ENCODE assay signal across 8 cellular contexts in the genomic region with DNA sequence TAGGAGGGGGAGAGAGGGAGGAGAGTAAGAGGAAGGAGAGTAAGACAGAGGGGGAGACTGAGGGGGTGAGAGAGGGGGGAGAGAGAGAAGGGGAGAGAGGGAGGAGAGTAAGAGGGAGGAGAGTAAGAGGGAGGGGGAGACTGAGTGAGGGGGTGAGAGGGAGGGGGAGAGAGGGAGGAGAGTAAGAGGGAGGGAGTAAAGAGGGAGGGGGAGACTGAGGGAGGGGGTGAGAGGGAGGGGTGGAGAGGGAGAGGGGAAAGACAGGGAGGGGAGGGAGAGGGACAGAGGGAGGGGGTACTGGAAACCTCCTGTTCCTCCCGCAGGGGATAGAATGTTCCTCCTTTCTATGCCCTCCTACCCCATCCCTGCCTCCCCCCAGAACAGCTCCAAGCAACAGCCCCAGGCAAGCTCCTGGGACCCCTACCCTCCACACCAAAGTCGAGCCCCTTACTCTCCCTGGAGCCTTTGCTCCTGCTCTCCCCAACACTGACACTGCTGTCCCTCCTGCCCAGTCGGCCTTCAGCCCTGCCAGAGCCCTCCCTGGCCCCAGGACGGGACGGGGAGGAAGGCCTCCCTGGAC. TPM values are rescaled to one million over a fixed set of nuclear protein-coding genes. Genes with fewer than 3 reads are reported as not detected.
DNase-seq lines count a peak whose midpoint lies in the region; ATAC-seq, FAIRE-seq and TF ChIP-seq lines count a peak whose summit lies in the region.
"Not testable (repeated sequence)": the region's sequence is repeated elsewhere in the genome, so short reads cannot be mapped to it uniquely, and the experiment has no call there.

No MANE protein-coding gene starts in this region.

- BruUV-seq in Caco-2 (replicated peaks; lab: Mats Ljungman, UMichigan); HepG2 (replicated peaks; lab: Mats Ljungman, UMichigan): not testable (repeated sequence)

- TF ChIP-seq POLR2A in HepG2 (IDR thresholded peaks at IDR 0.05; ENCODE audit: insufficient read depth in 1 of 2, low read depth in 2 of 2, low read length in 2 of 2); prostate gland (IDR thresholded peaks at IDR 0.05); thyroid gland (IDR thresholded peaks at IDR 0.05): not testable (repeated sequence)

- not testable (repeated sequence) for DNase-seq in Caco-2
- DNase-seq in cardiac fibroblast (ENCODE audit: low read depth in 2 of 2) (peak; percentile 16 to 75), foreskin fibroblast (peak; percentile 32 to 34), HepG2 (ENCODE audit: low spot score) (peak; percentile 5), prostate gland (ENCODE audit: low spot score) (peak; percentile 5), thyroid gland (peak; percentile 9 to 64)

- peak; percentile 2; the same call in 1 of the 3 replicates for ATAC-seq in HepG2

- H3K36me3 ChIP-seq in Caco-2 (ENCODE audit: control insufficient read depth, insufficient read depth, low read length); HUES64 (ENCODE audit: insufficient read depth, low read length); HepG2 (replicated peaks in 1 of 2; ENCODE audit: control insufficient read depth in 1 of 2, insufficient read depth in 2 of 2, low read length in 2 of 2); prostate gland; thyroid gland: not testable (repeated sequence)

- not testable (repeated sequence) for H4K20me1 ChIP-seq in HepG2 (ENCODE audit: insufficient read depth, low read length)

- not testable (repeated sequence) for H3K9me3 ChIP-seq in Caco-2; HUES64 (ENCODE audit: insufficient read depth, low read depth, low read length); HepG2 (ENCODE audit: low read length); prostate gland; thyroid gland

- H3K27me3 ChIP-seq in Caco-2 (replicated peaks; ENCODE audit: control insufficient read depth, insufficient read depth, low read length); HUES64 (ENCODE audit: insufficient read depth, low read length); HepG2 (ENCODE audit: control insufficient read depth in 1 of 2, insufficient read depth in 2 of 2, low read length in 2 of 2); prostate gland (replicated peaks; ENCODE audit: insufficient read depth); thyroid gland: not testable (repeated sequence)

- H3K27ac Mint-ChIP-seq in Caco-2 (ENCODE audit: unreplicated experiment): not testable (repeated sequence)

- not testable (repeated sequence) for H2AFZ ChIP-seq in HepG2 (ENCODE audit: low read length)

- H3K9me3 Mint-ChIP-seq in Caco-2 (ENCODE audit: unreplicated experiment): not testable (repeated sequence)

- H3K9ac ChIP-seq in HUES64 (ENCODE audit: low read depth, low read length); HepG2 (ENCODE audit: insufficient read depth, low read depth, low read length): not testable (repeated sequence)

- intact Hi-C loops in Caco-2 (cut with micrococcal nuclease; ENCODE audit: unreplicated experiment); HepG2 (cut with micrococcal nuclease; ENCODE audit: unreplicated experiment); prostate gland (cut with DNase I); thyroid gland (cut with DNase I): not testable (repeated sequence)

- not testable (repeated sequence) for TF ChIP-seq RAD21 in HepG2 (CRISPR knock-in tag; IDR thresholded peaks at IDR 0.05)

- not testable (repeated sequence) for H3K27me3 Mint-ChIP-seq in Caco-2 (ENCODE audit: insufficient read depth, unreplicated experiment)

- CTCF ChIA-PET in Caco-2 (lab: Charles Lee); HepG2 (lab: Yijun Ruan, JAX; ENCODE audit: low intra/inter-chr PET ratio, low total read pairs): not testable (repeated sequence)

- FAIRE-seq in HepG2 (lab: Jason Lieb, UNC): not testable (repeated sequence)

- 25% methylated on average over 2 of the region's 5 CpGs for WGBS in HUES64
- WGBS in HepG2 (ENCODE audit: low lambda C conversion rate): 5% methylated on average over 5 of the region's 5 CpGs
- 6% methylated on average over 5 of the region's 5 CpGs for WGBS in prostate gland
- 3 to 12% methylated on average over 2 to 5 of the region's 5 CpGs for WGBS in thyroid gland, 2 donors

- not testable (repeated sequence) for H3K4me2 ChIP-seq in HepG2 (ENCODE audit: low read depth, low read length)

- not testable (repeated sequence) for H3K4me3 ChIP-seq in Caco-2 (ENCODE audit: low read depth, low read length); HepG2 (replicated peaks in 1 of 3; ENCODE audit: insufficient read depth in 1 of 3, low read depth in 2 of 3, low read length in 3 of 3); prostate gland; thyroid gland (replicated peaks in 1 of 3)
- H3K4me3 ChIP-seq in HUES64 (ENCODE audit: low read length): peak overlapping the region; percentile 27; the same call in 1 of the 2 replicates
- peak overlapping the region; percentile 22; the same call in 1 of the 2 replicates for H3K4me3 ChIP-seq in WI38 (ENCODE audit: low read depth, low read length)
- peak overlapping the region in 1 of 2 donors; percentile 18 for H3K4me3 ChIP-seq in cardiac fibroblast (replicated peaks in 1 of 2; ENCODE audit: low read depth in 2 of 2, low read length in 2 of 2)
- peak overlapping the region; percentile 22 to 41 for H3K4me3 ChIP-seq in foreskin fibroblast (ENCODE audit: low read depth in 1 of 2, low read length in 2 of 2)

- H3K4me1 Mint-ChIP-seq in Caco-2 (ENCODE audit: low read depth, unreplicated experiment): not testable (repeated sequence)

- H3K4me3 Mint-ChIP-seq in Caco-2 (ENCODE audit: unreplicated experiment): peak overlapping the region; percentile 11

- not testable (repeated sequence) for H3K27ac ChIP-seq in HUES64 (ENCODE audit: low read depth, low read length); HepG2 (ENCODE audit: extremely low read length, insufficient read depth, low read length)
- peak overlapping the region in 1 of 2 donors; percentile 56 for H3K27ac ChIP-seq in prostate gland
- peak overlapping the region; percentile 29 to 67 (median 65) for H3K27ac ChIP-seq in thyroid gland

- not testable (repeated sequence) for TF ChIP-seq EP300 in HepG2 (IDR thresholded peaks at IDR 0.05; ENCODE audit: low read depth in 2 of 2, low read length in 2 of 2); HepG2 (CRISPR knock-in tag; IDR thresholded peaks at IDR 0.05; ENCODE audit: borderline replicate concordance)

- H3K79me2 ChIP-seq in HepG2 (ENCODE audit: insufficient read depth, low read length): not testable (repeated sequence)

- in situ Hi-C loops in HepG2 (cut with HindIII; ENCODE audit: extremely low pct_ligation_motif_present, low pct_unique_long_range_greater_than_20kb): not testable (repeated sequence)

- not testable (repeated sequence) for H3K36me3 Mint-ChIP-seq in Caco-2 (ENCODE audit: insufficient read depth, unreplicated experiment)

- H3K4me1 ChIP-seq in Caco-2; HUES64 (ENCODE audit: insufficient read depth, low read length); HepG2 (ENCODE audit: insufficient read depth, low read length); prostate gland (replicated peaks); thyroid gland: not testable (repeated sequence)

- POLR2A ChIA-PET in Caco-2 (lab: Charles Lee); HepG2 (lab: Yijun Ruan, JAX): not testable (repeated sequence)

- not testable (repeated sequence) for TF ChIP-seq CTCF in Caco-2 (IDR thresholded peaks at IDR 0.05; ENCODE audit: insufficient read depth in 1 of 2, low read depth in 1 of 2, low read length in 1 of 2, severe bottlenecking in 1 of 2, unreplicated experiment in 1 of 2); WI38 (IDR thresholded peaks at IDR 0.05; ENCODE audit: low read depth, low read length); cardiac fibroblast (IDR thresholded peaks at IDR 0.05; ENCODE audit: low read depth, low read length); foreskin fibroblast (IDR thresholded peaks at IDR 0.05; ENCODE audit: low read depth, low read length); HepG2 (CRISPR knock-in tag; IDR thresholded peaks at IDR 0.05); prostate gland (IDR thresholded peaks at IDR 0.05); thyroid gland (IDR thresholded peaks at IDR 0.05)

RNA-seq across cellular contexts. Expression of a gene that starts 4.8 kb away (rescaled TPM):
- total RNA-seq in Caco-2 (2022): 2.9 and 3.2 TPM in 2 replicates
- 3.5 TPM for polyA plus RNA-seq in HUES64 (2013, experiment 1 of 2)
- polyA plus RNA-seq in HUES64 (2013, experiment 2 of 2): 4.5 TPM
- total RNA-seq in HepG2 (2016; rRNA removed; fragmentation: Illumina TruSeq; extraction: Trizol): 0.48 and 0.82 TPM in 2 replicates
- total RNA-seq in HepG2 (2016; cell fraction: cytosol; rRNA removed; fragmentation: Illumina TruSeq; extraction: Trizol; ENCODE audit: low read depth): 0.40 TPM in 1 of 2 replicates, not detected in the other
- 0.48 and 0.54 TPM in 2 replicates for total RNA-seq in HepG2 (2016; cell fraction: insoluble cytoplasmic fraction; rRNA removed; fragmentation: Illumina TruSeq; extraction: Trizol)
- total RNA-seq in HepG2 (2016; cell fraction: membrane; rRNA removed; fragmentation: Illumina TruSeq; extraction: Trizol): 0.22 and 0.69 TPM in 2 replicates
- total RNA-seq in HepG2 (2016; cell fraction: nucleus; rRNA removed; fragmentation: Illumina TruSeq; extraction: Trizol): 0.65 and 0.69 TPM in 2 replicates
- polyA plus RNA-seq in HepG2 (2011; rRNA removed): 1.3 and 2.6 TPM in 2 replicates
- polyA plus RNA-seq in HepG2 (2011; cell fraction: cytosol; rRNA removed): 0.49 and 0.63 TPM in 2 replicates
- 9.9 and 11.0 TPM in 2 replicates for polyA plus RNA-seq in HepG2 (2011; cell fraction: nucleus; rRNA removed)
- polyA plus RNA-seq in HepG2 (2012): 2.7 and 2.8 TPM in 2 replicates
- 0.34 and 0.41 TPM in 2 replicates for polyA plus RNA-seq in HepG2 (2016; cell fraction: cytosol; fragmentation: Illumina TruSeq; extraction: Trizol; ENCODE audit: low read depth)
- 0.11 and 0.87 TPM in 2 replicates for polyA plus RNA-seq in HepG2 (2016; cell fraction: insoluble cytoplasmic fraction; fragmentation: Illumina TruSeq; extraction: Trizol; ENCODE audit: low read depth)
- polyA plus RNA-seq in HepG2 (2016; cell fraction: membrane; fragmentation: Illumina TruSeq; extraction: Trizol; ENCODE audit: low read depth): 0.22 and 0.66 TPM in 2 replicates
- 0.96 and 1.1 TPM in 2 replicates for polyA plus RNA-seq in HepG2 (2016; cell fraction: nucleus; fragmentation: Illumina TruSeq; extraction: Trizol; ENCODE audit: insufficient read depth, low read depth)
- polyA minus RNA-seq in HepG2 (2011; rRNA and poly(A)+ RNA removed; ENCODE audit: low replicate concordance): 1.8 and 5.0 TPM in 2 replicates
- polyA minus RNA-seq in HepG2 (2011; cell fraction: cytosol; rRNA and poly(A)+ RNA removed): 1.1 TPM in 1 of 2 replicates, not detected in the other
- polyA minus RNA-seq in HepG2 (2011; cell fraction: nucleus; rRNA and poly(A)+ RNA removed): 1.7 and 1.9 TPM in 2 replicates
- 10 to 100 TPM in 1 of 2 donors, 1 to 10 TPM in 1; 2.0 to 25.7 TPM for total RNA-seq in prostate gland
- total RNA-seq in thyroid gland: 10 to 100 TPM in 1 of 4 donors, 1 to 10 TPM in 2, under 1 TPM in 1; 0.98 to 14.6 (median 6.4) TPM

RNA-seq across cellular contexts. Expression of a gene that starts 30.8 kb away (rescaled TPM):
- total RNA-seq in Caco-2 (2022) (9.3 and 11.2 TPM in 2 replicates), HepG2 (2016; rRNA removed; fragmentation: Illumina TruSeq; extraction: Trizol) (0.79 and 2.4 TPM in 2 replicates), prostate gland (10 to 100 TPM in 1 of 2 donors, 1 to 10 TPM in 1; 9.9 to 33.5 TPM), thyroid gland (10 to 100 TPM in 2 of 4 donors, 1 to 10 TPM in 2; 2.7 to 19.5 (median 13.2) TPM)
- 2.6 TPM for polyA plus RNA-seq in HUES64 (2013, experiment 1 of 2)
- 2.0 TPM for polyA plus RNA-seq in HUES64 (2013, experiment 2 of 2)
- total RNA-seq in HepG2 (2016; cell fraction: cytosol; rRNA removed; fragmentation: Illumina TruSeq; extraction: Trizol; ENCODE audit: low read depth): not detected in 2 replicates
- total RNA-seq in HepG2 (2016; cell fraction: insoluble cytoplasmic fraction; rRNA removed; fragmentation: Illumina TruSeq; extraction: Trizol): 0.19 and 2.9 TPM in 2 replicates
- 0.76 and 1.4 TPM in 2 replicates for total RNA-seq in HepG2 (2016; cell fraction: membrane; rRNA removed; fragmentation: Illumina TruSeq; extraction: Trizol)
- 3.6 and 5.2 TPM in 2 replicates for total RNA-seq in HepG2 (2016; cell fraction: nucleus; rRNA removed; fragmentation: Illumina TruSeq; extraction: Trizol)
- polyA plus RNA-seq in HepG2 (2011; rRNA removed): 7.9 and 8.9 TPM in 2 replicates
- polyA plus RNA-seq in HepG2 (2011; cell fraction: cytosol; rRNA removed): 0.47 and 2.3 TPM in 2 replicates
- polyA plus RNA-seq in HepG2 (2011; cell fraction: nucleus; rRNA removed): 58.1 and 79.8 TPM in 2 replicates
- polyA plus RNA-seq in HepG2 (2012): 1.6 and 3.4 TPM in 2 replicates
- polyA plus RNA-seq in HepG2 (2016; cell fraction: cytosol; fragmentation: Illumina TruSeq; extraction: Trizol; ENCODE audit: low read depth): not detected in 2 replicates
- polyA plus RNA-seq in HepG2 (2016; cell fraction: insoluble cytoplasmic fraction; fragmentation: Illumina TruSeq; extraction: Trizol; ENCODE audit: low read depth): 1.2 and 1.4 TPM in 2 replicates
- 0.64 and 1.2 TPM in 2 replicates for polyA plus RNA-seq in HepG2 (2016; cell fraction: membrane; fragmentation: Illumina TruSeq; extraction: Trizol; ENCODE audit: low read depth)
- 45.6 and 53.1 TPM in 2 replicates for polyA plus RNA-seq in HepG2 (2016; cell fraction: nucleus; fragmentation: Illumina TruSeq; extraction: Trizol; ENCODE audit: insufficient read depth, low read depth)
- 3.9 and 11.5 TPM in 2 replicates for polyA minus RNA-seq in HepG2 (2011; rRNA and poly(A)+ RNA removed; ENCODE audit: low replicate concordance)
- polyA minus RNA-seq in HepG2 (2011; cell fraction: cytosol; rRNA and poly(A)+ RNA removed): 1.3 TPM in 1 of 2 replicates, not detected in the other
- polyA minus RNA-seq in HepG2 (2011; cell fraction: nucleus; rRNA and poly(A)+ RNA removed): 3.0 and 3.2 TPM in 2 replicates

RNA-seq across cellular contexts. Expression of a gene that starts 34.0 kb away (rescaled TPM):
- 68.1 and 70.0 TPM in 2 replicates for total RNA-seq in Caco-2 (2022)
- 66.3 TPM for polyA plus RNA-seq in HUES64 (2013, experiment 1 of 2)
- 74.0 TPM for polyA plus RNA-seq in HUES64 (2013, experiment 2 of 2)
- total RNA-seq in HepG2 (2016; rRNA removed; fragmentation: Illumina TruSeq; extraction: Trizol): 35.2 and 41.2 TPM in 2 replicates
- 119 and 146 TPM in 2 replicates for total RNA-seq in HepG2 (2016; cell fraction: cytosol; rRNA removed; fragmentation: Illumina TruSeq; extraction: Trizol; ENCODE audit: low read depth)
- 35.0 and 41.9 TPM in 2 replicates for total RNA-seq in HepG2 (2016; cell fraction: insoluble cytoplasmic fraction; rRNA removed; fragmentation: Illumina TruSeq; extraction: Trizol)
- total RNA-seq in HepG2 (2016; cell fraction: membrane; rRNA removed; fragmentation: Illumina TruSeq; extraction: Trizol): 82.2 and 106 TPM in 2 replicates
- total RNA-seq in HepG2 (2016; cell fraction: nucleus; rRNA removed; fragmentation: Illumina TruSeq; extraction: Trizol): 40.9 and 44.1 TPM in 2 replicates
- 62.1 and 71.4 TPM in 2 replicates for polyA plus RNA-seq in HepG2 (2011; rRNA removed)
- polyA plus RNA-seq in HepG2 (2011; cell fraction: cytosol; rRNA removed): 81.1 and 104 TPM in 2 replicates
- polyA plus RNA-seq in HepG2 (2011; cell fraction: nucleus; rRNA removed): 40.7 and 50.5 TPM in 2 replicates
- 30.4 and 45.2 TPM in 2 replicates for polyA plus RNA-seq in HepG2 (2012)
- polyA plus RNA-seq in HepG2 (2016; cell fraction: cytosol; fragmentation: Illumina TruSeq; extraction: Trizol; ENCODE audit: low read depth): 314 and 406 TPM in 2 replicates
- polyA plus RNA-seq in HepG2 (2016; cell fraction: insoluble cytoplasmic fraction; fragmentation: Illumina TruSeq; extraction: Trizol; ENCODE audit: low read depth): 70.0 and 80.5 TPM in 2 replicates
- 181 and 221 TPM in 2 replicates for polyA plus RNA-seq in HepG2 (2016; cell fraction: membrane; fragmentation: Illumina TruSeq; extraction: Trizol; ENCODE audit: low read depth)
- 46.8 and 47.8 TPM in 2 replicates for polyA plus RNA-seq in HepG2 (2016; cell fraction: nucleus; fragmentation: Illumina TruSeq; extraction: Trizol; ENCODE audit: insufficient read depth, low read depth)
- 35.3 and 37.3 TPM in 2 replicates for polyA minus RNA-seq in HepG2 (2011; rRNA and poly(A)+ RNA removed; ENCODE audit: low replicate concordance)
- 6.2 and 9.8 TPM in 2 replicates for polyA minus RNA-seq in HepG2 (2011; cell fraction: cytosol; rRNA and poly(A)+ RNA removed)
- 81.7 and 112 TPM in 2 replicates for polyA minus RNA-seq in HepG2 (2011; cell fraction: nucleus; rRNA and poly(A)+ RNA removed)
- 10 to 100 TPM; 23.2 to 46.4 TPM for total RNA-seq in prostate gland
- 10 to 100 TPM in 3 of 4 donors, 1 to 10 TPM in 1; 6.9 to 31.5 (median 20.8) TPM for total RNA-seq in thyroid gland

RNA-seq across cellular contexts. Expression of a gene that starts 38.3 kb away (rescaled TPM):
- total RNA-seq in Caco-2 (2022) (not detected in 2 replicates), HepG2 (2016; rRNA removed; fragmentation: Illumina TruSeq; extraction: Trizol) (not detected in 2 replicates), prostate gland (1 to 10 TPM in 1 of 2 donors, not detected in 1; 1.8 TPM), thyroid gland (under 1 TPM in 1 of 4 donors, not detected in 3; 0.45 TPM)
- polyA plus RNA-seq in HUES64 (2013, experiment 1 of 2): not detected
- not detected for polyA plus RNA-seq in HUES64 (2013, experiment 2 of 2)
- not detected in 2 replicates for total RNA-seq in HepG2 (2016; cell fraction: cytosol; rRNA removed; fragmentation: Illumina TruSeq; extraction: Trizol; ENCODE audit: low read depth)
- total RNA-seq in HepG2 (2016; cell fraction: insoluble cytoplasmic fraction; rRNA removed; fragmentation: Illumina TruSeq; extraction: Trizol): not detected in 2 replicates
- total RNA-seq in HepG2 (2016; cell fraction: membrane; rRNA removed; fragmentation: Illumina TruSeq; extraction: Trizol): not detected in 2 replicates
- not detected in 2 replicates for total RNA-seq in HepG2 (2016; cell fraction: nucleus; rRNA removed; fragmentation: Illumina TruSeq; extraction: Trizol)
- not detected in 2 replicates for polyA plus RNA-seq in HepG2 (2011; rRNA removed)
- not detected in 2 replicates for polyA plus RNA-seq in HepG2 (2011; cell fraction: cytosol; rRNA removed)
- polyA plus RNA-seq in HepG2 (2011; cell fraction: nucleus; rRNA removed): not detected in 2 replicates
- 0.37 and 1.2 TPM in 2 replicates for polyA plus RNA-seq in HepG2 (2012)
- not detected in 2 replicates for polyA plus RNA-seq in HepG2 (2016; cell fraction: cytosol; fragmentation: Illumina TruSeq; extraction: Trizol; ENCODE audit: low read depth)
- not detected in 2 replicates for polyA plus RNA-seq in HepG2 (2016; cell fraction: insoluble cytoplasmic fraction; fragmentation: Illumina TruSeq; extraction: Trizol; ENCODE audit: low read depth)
- polyA plus RNA-seq in HepG2 (2016; cell fraction: membrane; fragmentation: Illumina TruSeq; extraction: Trizol; ENCODE audit: low read depth): not detected in 2 replicates
- polyA plus RNA-seq in HepG2 (2016; cell fraction: nucleus; fragmentation: Illumina TruSeq; extraction: Trizol; ENCODE audit: insufficient read depth, low read depth): 0.41 TPM in 1 of 2 replicates, not detected in the other
- polyA minus RNA-seq in HepG2 (2011; rRNA and poly(A)+ RNA removed; ENCODE audit: low replicate concordance): not detected in 2 replicates
- polyA minus RNA-seq in HepG2 (2011; cell fraction: cytosol; rRNA and poly(A)+ RNA removed): not detected in 2 replicates
- polyA minus RNA-seq in HepG2 (2011; cell fraction: nucleus; rRNA and poly(A)+ RNA removed): not detected in 2 replicates

RNA-seq across cellular contexts. Expression of a gene that starts 47.9 kb away (rescaled TPM):
- total RNA-seq in Caco-2 (2022) (23.6 and 25.3 TPM in 2 replicates), HepG2 (2016; rRNA removed; fragmentation: Illumina TruSeq; extraction: Trizol) (14.5 and 16.3 TPM in 2 replicates), prostate gland (10 to 100 TPM; 12.8 to 57.7 TPM), thyroid gland (10 to 100 TPM; 11.4 to 23.5 (median 16.4) TPM)
- 23.4 TPM for polyA plus RNA-seq in HUES64 (2013, experiment 1 of 2)
- 19.7 TPM for polyA plus RNA-seq in HUES64 (2013, experiment 2 of 2)
- total RNA-seq in HepG2 (2016; cell fraction: cytosol; rRNA removed; fragmentation: Illumina TruSeq; extraction: Trizol; ENCODE audit: low read depth): 6.5 and 7.5 TPM in 2 replicates
- total RNA-seq in HepG2 (2016; cell fraction: insoluble cytoplasmic fraction; rRNA removed; fragmentation: Illumina TruSeq; extraction: Trizol): 14.1 and 16.9 TPM in 2 replicates
- total RNA-seq in HepG2 (2016; cell fraction: membrane; rRNA removed; fragmentation: Illumina TruSeq; extraction: Trizol): 9.7 and 10.1 TPM in 2 replicates
- 10.3 and 12.9 TPM in 2 replicates for total RNA-seq in HepG2 (2016; cell fraction: nucleus; rRNA removed; fragmentation: Illumina TruSeq; extraction: Trizol)
- 8.5 and 12.7 TPM in 2 replicates for polyA plus RNA-seq in HepG2 (2011; rRNA removed)
- 7.5 and 11.4 TPM in 2 replicates for polyA plus RNA-seq in HepG2 (2011; cell fraction: cytosol; rRNA removed)
- 30.8 and 31.0 TPM in 2 replicates for polyA plus RNA-seq in HepG2 (2011; cell fraction: nucleus; rRNA removed)
- polyA plus RNA-seq in HepG2 (2012): 4.2 and 6.2 TPM in 2 replicates
- 4.2 and 4.7 TPM in 2 replicates for polyA plus RNA-seq in HepG2 (2016; cell fraction: cytosol; fragmentation: Illumina TruSeq; extraction: Trizol; ENCODE audit: low read depth)
- 13.6 and 16.5 TPM in 2 replicates for polyA plus RNA-seq in HepG2 (2016; cell fraction: insoluble cytoplasmic fraction; fragmentation: Illumina TruSeq; extraction: Trizol; ENCODE audit: low read depth)
- polyA plus RNA-seq in HepG2 (2016; cell fraction: membrane; fragmentation: Illumina TruSeq; extraction: Trizol; ENCODE audit: low read depth): 5.9 TPM in 2 replicates
- 19.3 and 20.0 TPM in 2 replicates for polyA plus RNA-seq in HepG2 (2016; cell fraction: nucleus; fragmentation: Illumina TruSeq; extraction: Trizol; ENCODE audit: insufficient read depth, low read depth)
- 17.3 and 19.5 TPM in 2 replicates for polyA minus RNA-seq in HepG2 (2011; rRNA and poly(A)+ RNA removed; ENCODE audit: low replicate concordance)
- polyA minus RNA-seq in HepG2 (2011; cell fraction: cytosol; rRNA and poly(A)+ RNA removed): 6.9 and 9.8 TPM in 2 replicates
- polyA minus RNA-seq in HepG2 (2011; cell fraction: nucleus; rRNA and poly(A)+ RNA removed): 4.5 and 6.4 TPM in 2 replicates
